ENCODE assay signal across 2 cellular contexts in the genomic region with DNA sequence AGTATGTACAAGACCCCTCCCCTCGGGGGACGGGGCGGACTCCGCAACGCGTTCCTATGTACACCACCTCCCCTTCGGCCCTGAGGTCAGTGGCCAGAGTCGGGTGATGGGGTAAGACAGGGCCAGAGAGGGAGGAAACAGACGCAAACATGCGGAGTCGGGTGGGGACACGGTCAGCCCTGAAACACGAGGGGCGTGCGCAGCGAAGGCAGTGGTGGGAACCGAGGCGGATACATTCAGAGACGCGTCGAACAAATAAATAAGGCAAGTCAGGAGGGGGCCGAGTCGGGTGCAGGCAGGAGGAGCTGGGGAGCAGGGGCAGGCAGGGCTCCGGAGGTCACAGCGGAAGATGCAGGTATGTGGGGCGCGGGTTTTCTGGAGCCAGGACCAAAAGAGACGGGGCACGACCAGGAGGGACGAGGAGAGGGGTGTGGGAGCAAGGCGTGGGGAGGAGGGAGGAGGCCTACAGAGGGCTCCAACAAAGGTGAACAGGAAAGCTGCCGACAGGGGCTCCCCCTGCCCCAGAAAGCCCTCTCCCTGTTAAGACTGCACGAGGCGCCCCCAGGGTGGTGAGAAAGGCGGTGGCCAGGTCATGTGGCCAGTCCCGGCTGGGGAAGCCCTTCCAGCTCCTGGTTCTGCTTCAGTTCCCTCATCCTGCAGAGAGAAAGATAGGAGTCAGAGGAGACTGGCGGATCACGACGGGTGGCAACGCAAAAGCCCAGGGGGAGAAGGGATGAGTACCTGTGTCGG.
TF ChIP-seq lines count a peak whose summit lies in the region.

No MANE protein-coding gene starts in this region.

TF ChIP-seq in endothelial cell of umbilical vein, 7 proteins besides CTCF, POLR2A, EP300 and RAD21:
- TF ChIP-seq POLR2AphosphoS5 (IDR thresholded peaks at IDR 0.05; ENCODE audit: insufficient read depth, low read depth, low read length) (no peak), GATA2 (IDR thresholded peaks at IDR 0.05; ENCODE audit: insufficient read depth, insufficient read length, low read depth, low read length) (no peak), FOS (IDR thresholded peaks at IDR 0.05; ENCODE audit: borderline replicate concordance, insufficient read depth, low read length) (no peak), MYC (IDR thresholded peaks at IDR 0.05; ENCODE audit: low read depth, low read length) (no peak), EZH2 (IDR thresholded peaks at IDR 0.05; ENCODE audit: borderline replicate concordance, low read depth, low read length, severe bottlenecking) (no peak)
- TF ChIP-seq, protein P1, sequence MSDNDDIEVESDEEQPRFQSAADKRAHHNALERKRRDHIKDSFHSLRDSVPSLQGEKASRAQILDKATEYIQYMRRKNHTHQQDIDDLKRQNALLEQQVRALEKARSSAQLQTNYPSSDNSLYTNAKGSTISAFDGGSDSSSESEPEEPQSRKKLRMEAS (IDR thresholded peaks at IDR 0.05; ENCODE audit: insufficient read depth, insufficient read length), result no peak

TF ChIP-seq in neural cell, 6 proteins besides CTCF, POLR2A, EP300 and RAD21:
- TF ChIP-seq TAF1 (IDR thresholded peaks at IDR 0.05; ENCODE audit: low read depth) (no peak), POLR2AphosphoS5 (IDR thresholded peaks at IDR 0.05) (no peak), MXI1 (conservative IDR thresholded peaks at IDR 0.05; ENCODE audit: poor library complexity, severe bottlenecking) (no peak), EZH2 (IDR thresholded peaks at IDR 0.05; ENCODE audit: borderline replicate concordance, insufficient read depth, low read length, poor library complexity, severe bottlenecking) (no peak), SMC3 (conservative IDR thresholded peaks at IDR 0.05; ENCODE audit: poor library complexity) (no peak)
- TF ChIP-seq, protein P2, sequence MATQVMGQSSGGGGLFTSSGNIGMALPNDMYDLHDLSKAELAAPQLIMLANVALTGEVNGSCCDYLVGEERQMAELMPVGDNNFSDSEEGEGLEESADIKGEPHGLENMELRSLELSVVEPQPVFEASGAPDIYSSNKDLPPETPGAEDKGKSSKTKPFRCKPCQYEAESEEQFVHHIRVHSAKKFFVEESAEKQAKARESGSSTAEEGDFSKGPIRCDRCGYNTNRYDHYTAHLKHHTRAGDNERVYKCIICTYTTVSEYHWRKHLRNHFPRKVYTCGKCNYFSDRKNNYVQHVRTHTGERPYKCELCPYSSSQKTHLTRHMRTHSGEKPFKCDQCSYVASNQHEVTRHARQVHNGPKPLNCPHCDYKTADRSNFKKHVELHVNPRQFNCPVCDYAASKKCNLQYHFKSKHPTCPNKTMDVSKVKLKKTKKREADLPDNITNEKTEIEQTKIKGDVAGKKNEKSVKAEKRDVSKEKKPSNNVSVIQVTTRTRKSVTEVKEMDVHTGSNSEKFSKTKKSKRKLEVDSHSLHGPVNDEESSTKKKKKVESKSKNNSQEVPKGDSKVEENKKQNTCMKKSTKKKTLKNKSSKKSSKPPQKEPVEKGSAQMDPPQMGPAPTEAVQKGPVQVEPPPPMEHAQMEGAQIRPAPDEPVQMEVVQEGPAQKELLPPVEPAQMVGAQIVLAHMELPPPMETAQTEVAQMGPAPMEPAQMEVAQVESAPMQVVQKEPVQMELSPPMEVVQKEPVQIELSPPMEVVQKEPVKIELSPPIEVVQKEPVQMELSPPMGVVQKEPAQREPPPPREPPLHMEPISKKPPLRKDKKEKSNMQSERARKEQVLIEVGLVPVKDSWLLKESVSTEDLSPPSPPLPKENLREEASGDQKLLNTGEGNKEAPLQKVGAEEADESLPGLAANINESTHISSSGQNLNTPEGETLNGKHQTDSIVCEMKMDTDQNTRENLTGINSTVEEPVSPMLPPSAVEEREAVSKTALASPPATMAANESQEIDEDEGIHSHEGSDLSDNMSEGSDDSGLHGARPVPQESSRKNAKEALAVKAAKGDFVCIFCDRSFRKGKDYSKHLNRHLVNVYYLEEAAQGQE (IDR thresholded peaks at IDR 0.05; ENCODE audit: borderline replicate concordance), result no peak
